8 cellular contexts compared by ENCODE assay signal in genomic region chr2:70190086-70190412, GRCh38. TPM values are rescaled to one million over a fixed set of nuclear protein-coding genes. Genes with fewer than 3 reads are reported as not detected.
DNase-seq lines count a peak whose midpoint lies in the region; ATAC-seq and TF ChIP-seq lines count a peak whose summit lies in the region.

No MANE protein-coding gene starts in this region.

- H3K36me3 ChIP-seq in CD4-positive, alpha-beta memory T cell (ENCODE audit: insufficient read depth, low read length), result no peaks in the 10 kb centered on the region
- H3K36me3 ChIP-seq in endocrine pancreas (ENCODE audit: control insufficient read depth, insufficient read depth, low read length), result no peaks in the 10 kb centered on the region
- H3K36me3 ChIP-seq in naive thymus-derived CD4-positive, alpha-beta T cell (ENCODE audit: control insufficient read depth in 2 of 3, insufficient read depth in 3 of 3, low read length in 3 of 3), result no peaks in the 10 kb centered on the region
- H3K36me3 ChIP-seq in upper lobe of right lung, result no peaks in the 10 kb centered on the region

- H3K4me3 ChIP-seq in CD4-positive, alpha-beta memory T cell (ENCODE audit: low read length in 2 of 2), result peak overlapping the region; percentile 93 to 96
- H3K4me3 ChIP-seq in endocrine pancreas (ENCODE audit: control insufficient read depth, insufficient read depth, low read length), result peak overlapping the region; percentile 92
- H3K4me3 ChIP-seq in naive thymus-derived CD4-positive, alpha-beta T cell (ENCODE audit: low read length), result peak overlapping the region; percentile 72
- H3K4me3 ChIP-seq in upper lobe of right lung, result peak overlapping the region; percentile 94

- H3K4me3 Mint-ChIP-seq in CD4-positive, alpha-beta memory T cell, result peak overlapping the region; percentile 90 to 98 (median 96)
- H3K4me3 Mint-ChIP-seq in naive thymus-derived CD4-positive, alpha-beta T cell, result peak overlapping the region; percentile 86 to 97 (median 93)

- ATAC-seq in GM19324 (IDR thresholded peaks at IDR 0.05; ENCODE audit: low FRiP score, unreplicated experiment) (peak; percentile 27), HG03432 (IDR thresholded peaks at IDR 0.05; ENCODE audit: unreplicated experiment) (peak; percentile 29), upper lobe of right lung (no peak)
- ATAC-seq in naive thymus-derived CD4-positive, alpha-beta T cell, result no peak

- H3K27ac Mint-ChIP-seq in CD4-positive, alpha-beta memory T cell, result peak overlapping the region; percentile 98 to 100 (median 99)
- H3K27ac Mint-ChIP-seq in naive thymus-derived CD4-positive, alpha-beta T cell, result peak overlapping the region; percentile 94 to 100 (median 99)

- peaks cover 15 to 25% (median 20%) of the 10 kb centered on the region in 4 donors for H3K4me1 Mint-ChIP-seq in CD4-positive, alpha-beta memory T cell
- H3K4me1 Mint-ChIP-seq in naive thymus-derived CD4-positive, alpha-beta T cell, result peaks cover 7 to 24% (median 21%) of the 10 kb centered on the region in 7 donors

- H3K4me1 ChIP-seq in CD4-positive, alpha-beta memory T cell (ENCODE audit: insufficient read depth, low read length), result peaks cover 15% of the 10 kb centered on the region
- no peaks in the 10 kb centered on the region for H3K4me1 ChIP-seq in endocrine pancreas (ENCODE audit: control insufficient read depth, insufficient read depth, low read length)
- peaks cover 0 to 8% of the 10 kb centered on the region in 2 donors for H3K4me1 ChIP-seq in naive thymus-derived CD4-positive, alpha-beta T cell (ENCODE audit: control insufficient read depth in 2 of 2, insufficient read depth in 2 of 2, low read length in 2 of 2)
- H3K4me1 ChIP-seq in upper lobe of right lung, result no peaks in the 10 kb centered on the region

- peaks cover 0 to 2% (median 0%) of the 10 kb centered on the region in 8 donors for H3K9me3 Mint-ChIP-seq in CD4-positive, alpha-beta memory T cell
- peaks cover 0 to 4% (median 0%) of the 10 kb centered on the region in 11 donors for H3K9me3 Mint-ChIP-seq in naive thymus-derived CD4-positive, alpha-beta T cell

- no peaks in the 10 kb centered on the region for H3K9me3 ChIP-seq in CD4-positive, alpha-beta memory T cell (ENCODE audit: control insufficient read depth in 1 of 2, low read length in 2 of 2)
- H3K9me3 ChIP-seq in endocrine pancreas (ENCODE audit: control insufficient read depth, low read length), result no peaks in the 10 kb centered on the region
- H3K9me3 ChIP-seq in naive thymus-derived CD4-positive, alpha-beta T cell (ENCODE audit: control insufficient read depth in 2 of 3, low read length in 3 of 3), result no peaks in the 10 kb centered on the region
- H3K9me3 ChIP-seq in upper lobe of right lung, result no peaks in the 10 kb centered on the region

- H3K9ac ChIP-seq in endocrine pancreas (ENCODE audit: control insufficient read depth, insufficient read depth, low read length), result peak overlapping the region; percentile 66

- CTCF ChIA-PET in CD4-positive, alpha-beta memory T cell (lab: Charles Lee; ENCODE audit: partially characterized antibody), result interaction anchor here (1.6 to 3.8 kb wide), 5 partner anchors 16 to 277 kb away, joined by 3 to 35 read pairs (median 6); partner anchors contain the start of genes FAM136A, MXD1 and SNRPG
- CTCF ChIA-PET in naive thymus-derived CD4-positive, alpha-beta T cell (lab: Charles Lee), result interaction anchor here (1.3 to 1.7 kb wide), 2 partner anchors 95 to 278 kb away, joined by 4 read pairs; no protein-coding TSS in a partner anchor

- H3K27ac ChIP-seq in CD4-positive, alpha-beta memory T cell (ENCODE audit: low read depth, low read length), result peak overlapping the region; percentile 81
- H3K27ac ChIP-seq in VCaP (peak overlapping the region; percentile 89), upper lobe of right lung (peak overlapping the region; percentile 96)
- H3K27ac ChIP-seq in naive thymus-derived CD4-positive, alpha-beta T cell (ENCODE audit: low read depth, low read length), result peak overlapping the region; percentile 93

- H3K36me3 Mint-ChIP-seq in CD4-positive, alpha-beta memory T cell, result peaks cover 0 to 6% of the 10 kb centered on the region in 2 donors
- peaks cover 0 to 6% (median 0%) of the 10 kb centered on the region in 5 donors for H3K36me3 Mint-ChIP-seq in naive thymus-derived CD4-positive, alpha-beta T cell

- intact Hi-C loops in CD4-positive, alpha-beta memory T cell (cut with micrococcal nuclease), result loop anchor here (1.0 to 5.0 kb wide), 8 partner anchors 58 to 803 kb away; partner anchors contain the start of genes GFPT1, PCYOX1, SNRPG and TIA1
- intact Hi-C loops in naive thymus-derived CD4-positive, alpha-beta T cell (cut with micrococcal nuclease), result loop anchor here (1.0 to 5.0 kb wide), 16 partner anchors 47 to 941 kb away; partner anchors contain the start of genes GMCL1 (in 2 of the 2), NFU1 (in 2 of the 2), TIA1 (in 2 of the 2) and MCEE (in 1 of the 2)
- intact Hi-C loops in upper lobe of right lung (cut with DNase I), result no loop called here

- TF ChIP-seq CTCF in VCaP (conservative IDR thresholded peaks at IDR 0.05) (no peak), upper lobe of right lung (IDR thresholded peaks at IDR 0.05) (no peak)

- no peaks in the 10 kb centered on the region for H3K27me3 ChIP-seq in CD4-positive, alpha-beta memory T cell (ENCODE audit: insufficient read depth, low read length)
- no peaks in the 10 kb centered on the region for H3K27me3 ChIP-seq in endocrine pancreas (ENCODE audit: control insufficient read depth, insufficient read depth, low read length)
- no peaks in the 10 kb centered on the region for H3K27me3 ChIP-seq in naive thymus-derived CD4-positive, alpha-beta T cell (ENCODE audit: control insufficient read depth in 2 of 2, insufficient read depth in 2 of 2, low read length in 2 of 2)
- no peaks in the 10 kb centered on the region for H3K27me3 ChIP-seq in upper lobe of right lung

- H3K27me3 Mint-ChIP-seq in CD4-positive, alpha-beta memory T cell, result peaks cover 0 to 1% of the 10 kb centered on the region in 2 donors
- H3K27me3 Mint-ChIP-seq in naive thymus-derived CD4-positive, alpha-beta T cell, result peaks cover 0 to 2% (median 0%) of the 10 kb centered on the region in 5 donors

- no peak for DNase-seq in CD4-positive, alpha-beta memory T cell
- DNase-seq in naive thymus-derived CD4-positive, alpha-beta T cell, result no peak
- DNase-seq in upper lobe of right lung (no peak), NCI-H128 (lab: John Stamatoyannopoulos, UW; ENCODE audit: unreplicated experiment) (no peak)

- POLR2A ChIA-PET in CD4-positive, alpha-beta memory T cell (lab: Charles Lee; ENCODE audit: partially characterized antibody), result interaction anchor here (0.8 to 2.9 kb wide), 34 partner anchors 9 to 546 kb away, joined by 3 to 85 read pairs (median 8); partner anchors contain the start of genes AAK1, FAM136A, MXD1 and PCBP1
- POLR2A ChIA-PET in naive thymus-derived CD4-positive, alpha-beta T cell (lab: Charles Lee), result interaction anchor here (0.7 to 2.6 kb wide), 15 partner anchors 10 to 878 kb away, joined by 3 to 47 read pairs (median 8); partner anchors contain the start of genes MXD1, NAGK, NFU1 and PCBP1

RNA-seq across cellular contexts. Expression of gene C2orf42, which starts 0.8 kb away (rescaled TPM):
- total RNA-seq in CD4-positive, alpha-beta memory T cell, result 10 to 100 TPM; 36.7 to 47.9 TPM
- 10 to 100 TPM; 22.4 to 26.6 TPM for polyA plus RNA-seq in CD4-positive, alpha-beta memory T cell
- total RNA-seq in naive thymus-derived CD4-positive, alpha-beta T cell, result 10 to 100 TPM; 20.6 to 45.9 (median 30.3) TPM
- 10 to 100 TPM; 23.2 to 48.4 TPM for polyA plus RNA-seq in naive thymus-derived CD4-positive, alpha-beta T cell
- total RNA-seq in upper lobe of right lung, result 9.6 TPM

RNA-seq across cellular contexts. Expression of gene TIA1, which starts 58.4 kb away (rescaled TPM):
- 100 to 1,000 TPM; 200 to 208 TPM for total RNA-seq in CD4-positive, alpha-beta memory T cell
- polyA plus RNA-seq in CD4-positive, alpha-beta memory T cell, result 10 to 100 TPM; 43.3 to 51.2 TPM
- total RNA-seq in naive thymus-derived CD4-positive, alpha-beta T cell, result 100 to 1,000 TPM in 3 of 5 experiments, 10 to 100 TPM in 2; 80.9 to 244 (median 163) TPM
- polyA plus RNA-seq in naive thymus-derived CD4-positive, alpha-beta T cell, result 10 to 100 TPM; 39.3 to 41.3 TPM
- total RNA-seq in upper lobe of right lung, result 110 TPM

Comparison
In these comparisons a context has a peak if more than half of its experiments do, and no peak if none do; other contexts are left out.
1. ATAC-seq: peak in GM19324 (single experiment) and HG03432 (single experiment); none in naive thymus-derived CD4-positive, alpha-beta T cell (single experiment) and upper lobe of right lung (single experiment).
2. Peak in every context shown above with its lines, with median percentiles within 50 percentile points of each other: H3K27ac ChIP-seq and H3K4me3 ChIP-seq.